25 cellular contexts compared by ENCODE assay signal in the genomic region with DNA sequence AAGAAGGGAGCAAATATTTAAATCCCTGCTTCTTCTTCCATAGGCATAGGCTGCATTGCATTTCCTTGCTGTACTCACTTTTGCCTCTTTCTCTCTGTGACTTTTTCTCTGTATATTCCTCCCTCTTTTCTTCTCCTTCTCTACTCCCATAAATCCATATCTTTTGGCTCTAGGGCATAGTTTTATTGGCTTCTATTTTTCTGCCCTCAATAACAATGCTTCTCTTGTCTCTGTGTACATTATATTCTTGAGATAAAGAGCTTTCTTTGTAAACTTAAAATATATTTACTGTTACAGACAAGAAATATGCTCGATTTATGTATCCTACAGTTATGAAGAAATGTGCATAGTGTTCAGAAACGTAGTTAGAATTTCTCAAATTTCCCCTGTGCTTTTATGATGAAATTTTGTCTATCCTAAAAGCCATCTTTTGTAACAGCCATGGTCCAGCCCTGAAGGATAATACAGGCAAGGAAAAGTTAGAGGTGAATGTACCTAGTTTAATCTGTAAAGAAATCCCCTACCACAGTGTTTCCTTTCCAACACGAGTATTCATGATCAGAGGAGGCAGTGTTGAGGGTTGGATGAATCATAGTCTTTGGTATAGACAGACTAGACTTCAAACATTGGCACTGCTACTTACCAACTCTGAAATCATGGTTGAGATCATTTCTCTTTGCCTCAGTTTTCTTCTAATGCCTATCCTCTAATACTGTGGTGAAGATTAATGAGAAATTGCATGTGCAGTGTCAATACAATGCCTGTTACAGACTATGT.
DNase-seq lines count a peak whose midpoint lies in the region; ATAC-seq, FAIRE-seq and TF ChIP-seq lines count a peak whose summit lies in the region.
"Had no signal": no experiment of that assay in that cellular context is flagged by ENCODE, and none has a peak within 500 bp of the region (broad histone marks: within the 10 kb centered on the region; RNA-seq: fewer than 3 reads in every experiment).

No MANE protein-coding gene starts in this region.

- H3K27ac ChIP-seq in A549 (no peak overlapping the region), PC-3 (ENCODE audit: low read length) (no peak overlapping the region), gastrocnemius medialis (no peak overlapping the region)
- H3K27ac ChIP-seq: HL-60, SJCRH30 had no signal

- TF ChIP-seq CTCF in A549 (IDR thresholded peaks at IDR 0.05) (no peak), PC-3 (conservative IDR thresholded peaks at IDR 0.05; ENCODE audit: low read depth, low read length) (peak; percentile 36; the same call in 1 of the 2 replicates), epithelial cell of esophagus (IDR thresholded peaks at IDR 0.05; ENCODE audit: insufficient read depth, low read depth, low read length, missing control alignments) (no peak), mesothelial cell of epicardium (IDR thresholded peaks at IDR 0.05; ENCODE audit: unreplicated experiment) (no peak), gastrocnemius medialis (IDR thresholded peaks at IDR 0.05 in 4 of 5, conservative IDR thresholded peaks at IDR 0.05 in 1 of 5) (no peak)

- peak overlapping the region; percentile 7 for H3K27ac Mint-ChIP-seq in mesothelial cell of epicardium

- H3K79me2 ChIP-seq in PC-3 (ENCODE audit: low read length) = no peaks in the 10 kb centered on the region

- peak; percentile 63 for FAIRE-seq in A549 (lab: Jason Lieb, UNC)
- FAIRE-seq: HepG2, RCC 7860 had no signal

- H3K9me2 ChIP-seq in PC-3 (replicated peaks; ENCODE audit: low read length) = 0 out of 2 replicates have a peak, but pooled peaks cover 5% of the 10 kb centered on the region

- peaks cover 24% of the 10 kb centered on the region for H3K9me3 Mint-ChIP-seq in mesothelial cell of epicardium

- no peak for TF ChIP-seq POLR2A in A549 (IDR thresholded peaks at IDR 0.05; ENCODE audit: low read length)
- no peak for TF ChIP-seq POLR2A in gastrocnemius medialis (IDR thresholded peaks at IDR 0.05)

- H3K27me3 Mint-ChIP-seq in mesothelial cell of epicardium (ENCODE audit: low read depth) = no peaks in the 10 kb centered on the region

- H4K20me1 ChIP-seq in PC-3 (ENCODE audit: low read length) = no peaks in the 10 kb centered on the region

- H3K27me3 ChIP-seq in PC-3 (ENCODE audit: low read length) = no peaks in the 10 kb centered on the region
- no peaks in the 10 kb centered on the region for H3K27me3 ChIP-seq in gastrocnemius medialis
- H3K27me3 ChIP-seq: BE2C, SJCRH30 had no signal

- 1% methylated on average over 3 of the region's 3 CpGs for WGBS in A549 (ENCODE audit: missing lambda C conversion rate)

- no peak overlapping the region for H3K4me3 Mint-ChIP-seq in mesothelial cell of epicardium
- H3K4me3 Mint-ChIP-seq: CD4-positive, CD25-positive, alpha-beta regulatory T cell had no signal

- no peaks in the 10 kb centered on the region for H3F3A ChIP-seq in PC-3 (ENCODE audit: low read length, unreplicated experiment)

- H3K4me1 ChIP-seq in A549 = no peaks in the 10 kb centered on the region
- H3K4me1 ChIP-seq in PC-3 (ENCODE audit: insufficient read depth, low read length) = 0 out of 2 replicates have a peak, but pooled peaks cover 4% of the 10 kb centered on the region
- no peaks in the 10 kb centered on the region for H3K4me1 ChIP-seq in gastrocnemius medialis
- H3K4me1 ChIP-seq: BE2C, SJCRH30 had no signal

- H3K9ac ChIP-seq in PC-3 (ENCODE audit: low read length) = no peak overlapping the region

- TF ChIP-seq RAD21 in A549 (conservative IDR thresholded peaks at IDR 0.05 in 1 of 2, IDR thresholded peaks at IDR 0.05 in 1 of 2) = no peak

- H3K4me1 Mint-ChIP-seq in mesothelial cell of epicardium = peaks cover 4% of the 10 kb centered on the region
- H3K4me1 Mint-ChIP-seq: CD4-positive, CD25-positive, alpha-beta regulatory T cell had no signal

- H3K36me3 Mint-ChIP-seq in mesothelial cell of epicardium = no peaks in the 10 kb centered on the region
- H3K36me3 Mint-ChIP-seq: CD4-positive, CD25-positive, alpha-beta regulatory T cell had no signal

- POLR2A ChIA-PET in A549 (lab: Yijun Ruan, JAX) (no interaction called here), PC-3 (lab: Charles Lee; ENCODE audit: unreplicated experiment) (no interaction called here)

- no TSS peak for BruUV-seq in PC-3 (replicated peaks; lab: Mats Ljungman, UMichigan)

- CTCF ChIA-PET in A549 (lab: Yijun Ruan, JAX) (no interaction called here), PC-3 (lab: Charles Lee) (interaction anchor here (0.5 kb wide), 1 partner anchor 11 kb away, joined by 3 read pairs; no protein-coding TSS in a partner anchor)

- no peak for ATAC-seq in A549
- peak; percentile 89 for ATAC-seq in PC-3
- ATAC-seq in HG02884 (IDR thresholded peaks at IDR 0.05; ENCODE audit: unreplicated experiment) = no peak
- no peak for ATAC-seq in gastrocnemius medialis
- ATAC-seq in SK-N-SH treated with all-trans-retinoic acid at 6 μM for 48 hours = no peak
- ATAC-seq: HepG2 had no signal

- H3K9me3 ChIP-seq in A549 (no peaks in the 10 kb centered on the region), PC-3 (ENCODE audit: low read length) (no peaks in the 10 kb centered on the region), gastrocnemius medialis (no peaks in the 10 kb centered on the region)
- H3K9me3 ChIP-seq: BE2C, HAP-1, SJCRH30 had no signal

- no peak overlapping the region for H3K4me3 ChIP-seq in A549
- no peak overlapping the region for H3K4me3 ChIP-seq in PC-3 (ENCODE audit: low read length)
- no peak overlapping the region for H3K4me3 ChIP-seq in epithelial cell of esophagus (ENCODE audit: low read length)
- no peak overlapping the region for H3K4me3 ChIP-seq in gastrocnemius medialis
- H3K4me3 ChIP-seq: HAP-1, SJCRH30 had no signal

- intact Hi-C loops in PC-3 (cut with micrococcal nuclease) (no loop called here), gastrocnemius medialis (cut with DNase I; ENCODE audit: low total_unique reads) (no loop called here)

- no peak for DNase-seq in A549 (ENCODE audit: low read depth in 1 of 2, low spot score in 1 of 2)
- peak; percentile 57 for DNase-seq in PC-3
- peak; percentile 51 for DNase-seq in epithelial cell of esophagus (ENCODE audit: low read depth)
- DNase-seq in mesothelial cell of epicardium (ENCODE audit: low spot score in 2 of 2, unreplicated experiment in 2 of 2) = no peak
- DNase-seq in A172 (ENCODE audit: low spot score) = no peak
- DNase-seq in gastrocnemius medialis = no peak
- DNase-seq: BE2C; CD4-positive, CD25-positive, alpha-beta regulatory T cell; COR-L47; DMS79; KBM-7; NCI-H1105; NCI-H146; NCI-H2029; NCI-H2227 treated with DMSO at 0.1 percent for 48 hours; NCI-H524; NCI-H774; NK-92 treated with Interleukin-12 subunit alpha and Interleukin-12 subunit beta, amount 100 ng/mL, for 24 hours; SJCRH30 had no signal

- H3K36me3 ChIP-seq in PC-3 (ENCODE audit: low read depth, low read length) (no peaks in the 10 kb centered on the region), gastrocnemius medialis (no peaks in the 10 kb centered on the region)
- H3K36me3 ChIP-seq: BE2C, HAP-1, SJCRH30 had no signal

- TF ChIP-seq EP300 in A549 (IDR thresholded peaks at IDR 0.05) = no peak

- in situ Hi-C loops in gastrocnemius medialis (cut with MboI; ENCODE audit: low sequenced_read_pairs in 4 of 4) = no loop called here

- H2AFZ ChIP-seq in PC-3 (ENCODE audit: low read length) = no peak overlapping the region

- H3K4me2 ChIP-seq in A549 = no peak overlapping the region
- H3K4me2 ChIP-seq in PC-3 (ENCODE audit: low read length) = no peak overlapping the region

TF ChIP-seq in A549, 52 proteins besides CTCF, POLR2A, EP300 and RAD21:
- TF ChIP-seq CEBPB (IDR thresholded peaks at IDR 0.05) = no peak
- TF ChIP-seq ZNF302 (CRISPR knock-in tag; IDR thresholded peaks at IDR 0.05) = no peak
- no peak for TF ChIP-seq HOXB5 (CRISPR knock-in tag; IDR thresholded peaks at IDR 0.05)
- no peak for TF ChIP-seq CBX2 (IDR thresholded peaks at IDR 0.05; ENCODE audit: borderline replicate concordance, low read depth)
- no peak for TF ChIP-seq FOXS1 (CRISPR knock-in tag; IDR thresholded peaks at IDR 0.05)
- TF ChIP-seq ZFP36 (IDR thresholded peaks at IDR 0.05; ENCODE audit: borderline replicate concordance, partially characterized antibody) = no peak
- no peak for TF ChIP-seq HOXA7 (CRISPR knock-in tag; IDR thresholded peaks at IDR 0.05)
TF ChIP-seq in A549: peak in this region for 0.

TF ChIP-seq in SK-N-SH treated with all-trans-retinoic acid at 6 μM for 48 hours, 23 proteins besides CTCF, POLR2A, EP300 and RAD21:
- TF ChIP-seq ZNF70 (CRISPR knock-in tag; IDR thresholded peaks at IDR 0.05) = no peak
- no peak for TF ChIP-seq GLIS3 (CRISPR knock-in tag; IDR thresholded peaks at IDR 0.05)
- no peak for TF ChIP-seq ESRRG (CRISPR knock-in tag; IDR thresholded peaks at IDR 0.05)
- TF ChIP-seq ZFP3 (CRISPR knock-in tag; IDR thresholded peaks at IDR 0.05) = no peak
- TF ChIP-seq, protein P1, sequence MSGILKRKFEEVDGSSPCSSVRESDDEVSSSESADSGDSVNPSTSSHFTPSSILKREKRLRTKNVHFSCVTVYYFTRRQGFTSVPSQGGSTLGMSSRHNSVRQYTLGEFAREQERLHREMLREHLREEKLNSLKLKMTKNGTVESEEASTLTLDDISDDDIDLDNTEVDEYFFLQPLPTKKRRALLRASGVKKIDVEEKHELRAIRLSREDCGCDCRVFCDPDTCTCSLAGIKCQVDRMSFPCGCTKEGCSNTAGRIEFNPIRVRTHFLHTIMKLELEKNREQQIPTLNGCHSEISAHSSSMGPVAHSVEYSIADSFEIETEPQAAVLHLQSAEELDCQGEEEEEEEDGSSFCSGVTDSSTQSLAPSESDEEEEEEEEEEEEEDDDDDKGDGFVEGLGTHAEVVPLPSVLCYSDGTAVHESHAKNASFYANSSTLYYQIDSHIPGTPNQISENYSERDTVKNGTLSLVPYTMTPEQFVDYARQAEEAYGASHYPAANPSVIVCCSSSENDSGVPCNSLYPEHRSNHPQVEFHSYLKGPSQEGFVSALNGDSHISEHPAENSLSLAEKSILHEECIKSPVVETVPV (CRISPR knock-in tag; IDR thresholded peaks at IDR 0.05) = no peak
- TF ChIP-seq ZNF8 (CRISPR knock-in tag; IDR thresholded peaks at IDR 0.05) = no peak
- no peak for TF ChIP-seq TCF4 (CRISPR knock-in tag; IDR thresholded peaks at IDR 0.05; ENCODE audit: borderline replicate concordance)
- no peak for TF ChIP-seq ZNF565 (CRISPR knock-in tag; conservative IDR thresholded peaks at IDR 0.05; ENCODE audit: low read depth)

Comparison
In these comparisons a context has a peak if more than half of its experiments do, and no peak if none do; other contexts are left out.
1. DNase-seq: peak in PC-3 (single experiment) and epithelial cell of esophagus (single experiment); none in A549 (0 of 2), mesothelial cell of epicardium (0 of 2), A172 (single experiment) and gastrocnemius medialis (0 of 2).